In genomic region chr18:48875942-48876511, GRCh38 we compare ENCODE assay signal across 1 cellular context.
TF ChIP-seq lines count a peak whose summit lies in the region.

No MANE protein-coding gene starts in this region.

TF ChIP-seq in SK-N-SH, 30 proteins besides CTCF, POLR2A, EP300 and RAD21 (continued from another document):
- TF ChIP-seq ZBTB33 (IDR thresholded peaks at IDR 0.05; ENCODE audit: borderline replicate concordance, low read depth) (no peak), EZH2phosphoT487 (IDR thresholded peaks at IDR 0.05; ENCODE audit: borderline replicate concordance, low read depth) (no peak), POLR2AphosphoS5 (IDR thresholded peaks at IDR 0.05; ENCODE audit: low read depth, low read length) (no peak), RCOR1 (IDR thresholded peaks at IDR 0.05; ENCODE audit: low read length) (no peak), FOXM1 (IDR thresholded peaks at IDR 0.05; ENCODE audit: low read depth) (no peak), USF1 (IDR thresholded peaks at IDR 0.05; ENCODE audit: borderline replicate concordance, low read depth) (no peak), MXI1 (IDR thresholded peaks at IDR 0.05; ENCODE audit: low read depth, low read length) (no peak), TCF12 (IDR thresholded peaks at IDR 0.05) (no peak), MAX (IDR thresholded peaks at IDR 0.05; ENCODE audit: low read depth) (no peak), SIN3A (IDR thresholded peaks at IDR 0.05; ENCODE audit: borderline replicate concordance, low read depth, low read length) (no peak), FOXJ3 (CRISPR knock-in tag; IDR thresholded peaks at IDR 0.05) (no peak), GATA2 (CRISPR knock-in tag; IDR thresholded peaks at IDR 0.05) (no peak), ELF1 (IDR thresholded peaks at IDR 0.05) (no peak)
